1 cellular context compared by ENCODE assay signal in genomic region chr16:24730914-24731313, GRCh38.
TF ChIP-seq lines count a peak whose summit lies in the region.

No MANE protein-coding gene starts in this region.

TF ChIP-seq in SK-N-SH, 30 proteins besides CTCF, POLR2A, EP300 and RAD21 (continued from another document):
- TF ChIP-seq REST (IDR thresholded peaks at IDR 0.05; ENCODE audit: low read depth, low read length) (no peak), NFIC (IDR thresholded peaks at IDR 0.05; ENCODE audit: borderline replicate concordance) (no peak), TAF1 (IDR thresholded peaks at IDR 0.05; ENCODE audit: borderline replicate concordance, low read depth, low read length) (no peak), IRF3 (IDR thresholded peaks at IDR 0.05; ENCODE audit: low read depth, low read length) (no peak), GABPA (IDR thresholded peaks at IDR 0.05; ENCODE audit: low read depth) (no peak), FOXJ3 (CRISPR knock-in tag; IDR thresholded peaks at IDR 0.05) (no peak), SMC3 (IDR thresholded peaks at IDR 0.05; ENCODE audit: low read depth, low read length) (no peak), MAX (IDR thresholded peaks at IDR 0.05; ENCODE audit: low read depth) (no peak)
TF ChIP-seq in SK-N-SH: peak in this region for 0.
